Comparison of ENCODE assay signal across 18 cellular contexts in genomic region chr4:40878548-40879055, GRCh38.
DNase-seq lines count a peak whose midpoint lies in the region; ATAC-seq, FAIRE-seq and TF ChIP-seq lines count a peak whose summit lies in the region.
"Had no signal": no experiment of that assay in that cellular context is flagged by ENCODE, and none has a peak within 500 bp of the region (broad histone marks: within the 10 kb centered on the region; RNA-seq: fewer than 3 reads in every experiment).

No MANE protein-coding gene starts in this region.

- H3K27ac Mint-ChIP-seq in nephron progenitor cell, result peak overlapping the region; percentile 14
- H3K27ac Mint-ChIP-seq: B cell; CD4-positive, alpha-beta T cell; GM23338 had no signal

- H3K4me1 Mint-ChIP-seq in nephron progenitor cell, result peaks cover 40% of the 10 kb centered on the region
- H3K4me1 Mint-ChIP-seq: B cell had no signal

- H3K27ac ChIP-seq in right cardiac atrium (ENCODE audit: low read length) (no peak overlapping the region), coronary artery (peak overlapping the region; percentile 69 to 80), aorta (ENCODE audit: low read depth in 1 of 2, low read length in 2 of 2) (peak overlapping the region; percentile 96 to 98)

- peaks cover 4% of the 10 kb centered on the region for H3K27me3 Mint-ChIP-seq in nephron progenitor cell (ENCODE audit: low read depth, poor library complexity)

- 77% methylated on average over 6 of the region's 6 CpGs for WGBS in right cardiac atrium
- 8 to 15% methylated on average over 6 of the region's 6 CpGs for WGBS in aorta, 2 donors

- H3K9me3 ChIP-seq in right cardiac atrium (ENCODE audit: control insufficient read depth, low read length) (no peaks in the 10 kb centered on the region), aorta (ENCODE audit: control insufficient read depth, low read length) (no peaks in the 10 kb centered on the region)

- H3K27me3 ChIP-seq in right cardiac atrium (ENCODE audit: control insufficient read depth, insufficient read depth) (no peaks in the 10 kb centered on the region), aorta (ENCODE audit: control insufficient read depth in 1 of 2, insufficient read depth in 2 of 2, low read length in 1 of 2) (no peaks in the 10 kb centered on the region)

- H3K9me3 Mint-ChIP-seq in nephron progenitor cell, result no peaks in the 10 kb centered on the region
- H3K9me3 Mint-ChIP-seq: CD4-positive, alpha-beta T cell; GM23338 had no signal

- peaks cover 0 to 3% of the 10 kb centered on the region in 2 donors for H3K36me3 ChIP-seq in aorta (ENCODE audit: control insufficient read depth in 1 of 2, insufficient read depth in 2 of 2, low read length in 1 of 2)

- H3K4me3 ChIP-seq in right cardiac atrium (ENCODE audit: low read length), result no peak overlapping the region
- H3K4me3 ChIP-seq in coronary artery, result no peak overlapping the region
- no peak overlapping the region for H3K4me3 ChIP-seq in aorta (ENCODE audit: low read length in 2 of 2)
- H3K4me3 ChIP-seq: GM12878, GM23338 had no signal

- FAIRE-seq in frontal cortex (lab: Jason Lieb, UNC), result no peak
- FAIRE-seq: A204.1, GM12878, GM18507 had no signal

- ATAC-seq in right cardiac atrium (peak; percentile 29 to 45), left ventricle myocardium superior (no peak), aorta (ENCODE audit: low FRiP score) (peak; percentile 55)
- ATAC-seq: GM12878, GM23338 had no signal

- H3K4me1 ChIP-seq in right cardiac atrium (ENCODE audit: control insufficient read depth, insufficient read depth, low read length), result no peaks in the 10 kb centered on the region
- H3K4me1 ChIP-seq in aorta (ENCODE audit: control insufficient read depth in 1 of 2, insufficient read depth in 2 of 2, low read length in 2 of 2), result peaks cover 0 to 12% of the 10 kb centered on the region in 2 donors

- H3K4me3 Mint-ChIP-seq in nephron progenitor cell, result no peak overlapping the region
- H3K4me3 Mint-ChIP-seq: B cell; CD4-positive, alpha-beta T cell; GM23338 had no signal

- TF ChIP-seq CTCF in coronary artery (IDR thresholded peaks at IDR 0.05) (no peak), nephron progenitor cell (IDR thresholded peaks at IDR 0.05) (no peak)

- no peak for DNase-seq in right cardiac atrium
- no peak for DNase-seq in left ventricle myocardium superior
- DNase-seq in coronary artery (ENCODE audit: low spot score), result no peak
- DNase-seq in nephron progenitor cell, result no peak
- peak in 1 of 2 donors; percentile 60 for DNase-seq in aorta
- no peak for DNase-seq in SIG-M5 treated with dmso at 0.1 percent for 504 hours (lab: John Stamatoyannopoulos, UW; ENCODE audit: unreplicated experiment)
- DNase-seq in frontal cortex (ENCODE audit: low spot score in 2 of 2), result no peak
- DNase-seq in NCI-H82 (lab: John Stamatoyannopoulos, UW), result no peak
- DNase-seq: C1 segment of cervical spinal cord; Calu3; CD4-positive, alpha-beta T cell; DMS 273 treated with DMSO at 0.1 percent for 48 hours; H7 had no signal

- intact Hi-C loops in right cardiac atrium (cut with DNase I), result no loop called here
- intact Hi-C loops in left ventricle myocardium superior (cut with micrococcal nuclease), result no loop called here
- intact Hi-C loops in aorta (cut with DNase I), result no loop called here

- H3K36me3 Mint-ChIP-seq in nephron progenitor cell (ENCODE audit: low read depth), result peaks cover 7% of the 10 kb centered on the region
